9 cellular contexts compared by ENCODE assay signal in genomic region chr1:85330711-85331290, GRCh38. TPM values are rescaled to one million over a fixed set of nuclear protein-coding genes. Genes with fewer than 3 reads are reported as not detected.
DNase-seq lines count a peak whose midpoint lies in the region; ATAC-seq and TF ChIP-seq lines count a peak whose summit lies in the region.
"Had no signal": no experiment of that assay in that cellular context is flagged by ENCODE, and none has a peak within 500 bp of the region (broad histone marks: within the 10 kb centered on the region; RNA-seq: fewer than 3 reads in every experiment).

No MANE protein-coding gene starts in this region.

- H3K4me3 ChIP-seq in BLaER1 (no peak overlapping the region; the same call in 1 of the 2 replicates), brain microvascular endothelial cell (ENCODE audit: low read depth, low read length) (no peak overlapping the region)

- CTCF ChIA-PET in HEK293T (lab: Yijun Ruan, JAX): no interaction called here

- TF ChIP-seq CTCF in brain microvascular endothelial cell (IDR thresholded peaks at IDR 0.05; ENCODE audit: low read depth, low read length, missing control alignments): no peak

- peaks cover 14% of the 10 kb centered on the region for H3K9me3 ChIP-seq in BLaER1

- no peak overlapping the region for H3K9ac ChIP-seq in BLaER1

- POLR2A ChIA-PET in HEK293T (lab: Yijun Ruan, JAX): no interaction called here

- DNase-seq in brain microvascular endothelial cell (peak; percentile 97), mucosa of gallbladder (ENCODE audit: low spot score) (peak; percentile 23), NCI-H1048 (lab: John Stamatoyannopoulos, UW) (no peak), NCI-H2081 (lab: John Stamatoyannopoulos, UW) (no peak), HEK293T (ENCODE audit: extremely low spot score) (no peak)
- DNase-seq: T-helper 2 cell had no signal

- H3K27ac ChIP-seq in BLaER1 (no peak overlapping the region), brain microvascular endothelial cell (peak overlapping the region; percentile 99)

- in situ Hi-C loops in brain microvascular endothelial cell (cut with HindIII; ENCODE audit: low pct_ligation_motif_present, low sequenced_read_pairs): no loop called here

- H3K4me1 ChIP-seq in BLaER1: peaks cover 65% of the 10 kb centered on the region

- ATAC-seq in HG02981 (IDR thresholded peaks at IDR 0.05; ENCODE audit: unreplicated experiment) (peak; percentile 77), HG03039 (IDR thresholded peaks at IDR 0.05; ENCODE audit: unreplicated experiment) (no peak)

- H3K4me2 ChIP-seq in BLaER1: peak overlapping the region; percentile 81

- H3K36me3 ChIP-seq in BLaER1 (no peaks in the 10 kb centered on the region), brain microvascular endothelial cell (replicated peaks) (no peaks in the 10 kb centered on the region)

- H4K20me1 ChIP-seq in BLaER1: no peaks in the 10 kb centered on the region

- peaks cover 43% of the 10 kb centered on the region for H3K27me3 ChIP-seq in BLaER1
- H3K27me3 ChIP-seq in brain microvascular endothelial cell (replicated peaks): no peaks in the 10 kb centered on the region

TF ChIP-seq in HEK293T, 16 proteins besides CTCF, POLR2A, EP300 and RAD21:
- TF ChIP-seq FOXA1 (IDR thresholded peaks at IDR 0.05) (no peak), CTBP1 (IDR thresholded peaks at IDR 0.05; ENCODE audit: borderline replicate concordance) (no peak), PKNOX1 (IDR thresholded peaks at IDR 0.05) (no peak), ARNT (IDR thresholded peaks at IDR 0.05) (no peak), NFRKB (IDR thresholded peaks at IDR 0.05) (no peak), LEF1 (IDR thresholded peaks at IDR 0.05; ENCODE audit: borderline replicate concordance) (no peak), ZNF384 (IDR thresholded peaks at IDR 0.05) (no peak), FOXM1 (IDR thresholded peaks at IDR 0.05; ENCODE audit: borderline replicate concordance) (no peak), HDGF (IDR thresholded peaks at IDR 0.05; ENCODE audit: borderline replicate concordance) (no peak), TARDBP (IDR thresholded peaks at IDR 0.05) (no peak), FOXK2 (IDR thresholded peaks at IDR 0.05) (no peak), L3MBTL2 (conservative IDR thresholded peaks at IDR 0.05) (no peak), SUZ12 (IDR thresholded peaks at IDR 0.05) (no peak), ELF4 (IDR thresholded peaks at IDR 0.05) (no peak), SP1 (IDR thresholded peaks at IDR 0.05) (no peak), BHLHE40 (IDR thresholded peaks at IDR 0.05; ENCODE audit: borderline replicate concordance) (no peak)

RNA-seq across cellular contexts. Expression of gene BCL10, which starts 54.4 kb away (rescaled TPM):
- total RNA-seq in mucosa of gallbladder: 28.9 TPM

Comparison
In these comparisons a context has a peak if more than half of its experiments do, and no peak if none do; other contexts are left out.
1. DNase-seq: peak in brain microvascular endothelial cell (single experiment) and mucosa of gallbladder (single experiment); none in NCI-H1048 (single experiment), NCI-H2081 (0 of 2) and HEK293T (single experiment).